28 cellular contexts compared by ENCODE assay signal in the genomic region with DNA sequence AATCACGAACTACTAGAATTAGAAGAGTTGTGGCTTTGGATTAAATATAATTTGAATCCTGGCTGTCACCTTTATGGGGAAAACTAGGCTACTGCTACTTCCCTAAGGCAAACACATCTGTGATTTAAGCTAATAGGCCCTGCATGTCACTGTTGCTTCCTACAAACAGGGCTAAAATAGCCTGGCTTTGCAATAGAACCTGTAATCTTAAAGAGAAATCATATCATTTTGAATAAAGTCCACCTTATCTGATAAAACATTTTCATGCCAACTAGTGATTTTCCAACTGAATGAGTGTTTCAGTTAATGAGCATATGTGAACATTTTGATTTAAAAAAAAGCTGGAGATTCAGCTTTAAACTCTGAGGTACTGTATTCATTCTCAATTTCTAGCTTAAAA.
"Had no signal": no experiment of that assay in that cellular context is flagged by ENCODE, and none has a peak within 500 bp of the region (broad histone marks: within the 10 kb centered on the region; RNA-seq: fewer than 3 reads in every experiment).

No MANE protein-coding gene starts in this region.

- H3K36me3 ChIP-seq: ascending aorta, breast epithelium, cardiac muscle cell, colonic mucosa, esophagus squamous epithelium, gastroesophageal sphincter had no signal

- H3K27ac ChIP-seq: ascending aorta, breast epithelium, cardiac muscle cell, colonic mucosa, epithelial cell of prostate, esophagus squamous epithelium, gastroesophageal sphincter had no signal

- ATAC-seq: activated naive CD4-positive, alpha-beta T cell treated with anti-CD3 and anti-CD28 coated beads, Interleukin-2, amount 50 U/mL, for 72 hours; activated T-cell treated with anti-CD3 and anti-CD28 coated beads, Interleukin-2, amount 50 U/mL, for 72 hours; gastroesophageal sphincter; WTC11 had no signal

- H3K27me3 ChIP-seq: ascending aorta, breast epithelium, cardiac muscle cell, colonic mucosa, esophagus squamous epithelium, gastroesophageal sphincter had no signal

- H3K9me3 ChIP-seq: ascending aorta, breast epithelium, colonic mucosa, esophagus squamous epithelium, gastroesophageal sphincter had no signal

- H3K4me1 ChIP-seq: ascending aorta, breast epithelium, colonic mucosa, esophagus squamous epithelium, gastroesophageal sphincter had no signal

- H3K4me3 ChIP-seq: ascending aorta, breast epithelium, cardiac muscle cell, colonic mucosa, esophagus squamous epithelium, gastroesophageal sphincter had no signal

- DNase-seq: activated CD4-positive, alpha-beta memory T cell treated with anti-CD3 and anti-CD28 coated beads, Interleukin-2, amount 10 ng/mL, durations not matched to agents 7 days and 5 days; activated CD4-positive, alpha-beta T cell treated with anti-CD3 and anti-CD28 coated beads for 1 hour; activated CD4-positive, alpha-beta T cell treated with anti-CD3 and anti-CD28 coated beads for 4 hours; activated CD4-positive, alpha-beta T cell treated with anti-CD3 and anti-CD28 coated beads, Interleukin-2, amount 10 ng/mL, durations not matched to agents 7 days and 5 days; activated CD4-positive, alpha-beta T cell treated with anti-CD3 and anti-CD28 coated beads, Interleukin-2, amount 50 U/mL, for 4 hours; activated CD8-positive, alpha-beta memory T cell treated with anti-CD3 and anti-CD28 coated beads, Interleukin-2, amount 50 U/mL, for 48 hours; activated gamma-delta T cell; activated naive CD4-positive, alpha-beta T cell; activated naive CD4-positive, alpha-beta T cell treated with anti-CD3 and anti-CD28 coated beads, Interleukin-2, amount 10 ng/mL, durations not matched to agents 7 days and 5 days; activated naive CD8-positive, alpha-beta T cell treated with anti-CD3 and anti-CD28 coated beads, Interleukin-2, amount 10 ng/mL, durations not matched to agents 7 days and 5 days; activated T-cell treated with anti-CD3 and anti-CD28 coated beads for 4 hours; activated T-cell treated with anti-CD3 and anti-CD28 coated beads, Interleukin-2, amount 50 U/mL, for 24 hours; activated T-cell treated with anti-CD3 and anti-CD28 coated beads, Interleukin-2, amount 50 U/mL, for 72 hours; central memory CD4-positive, alpha-beta T cell; cerebellar nuclear complex; colonic mucosa; effector CD8-positive, alpha-beta T cell; esophagus squamous epithelium; foreskin melanocyte; head of caudate nucleus; T-helper 2 cell had no signal
